In genomic region chr1:59142663-59143487, GRCh38 we compare ENCODE assay signal across 8 cellular contexts.
DNase-seq lines count a peak whose midpoint lies in the region; ATAC-seq and TF ChIP-seq lines count a peak whose summit lies in the region.

No MANE protein-coding gene starts in this region.

- H3K4me3 ChIP-seq in ACC112 (ENCODE audit: low read depth, low read length) (peak overlapping the region; percentile 17; the same call in 1 of the 2 replicates), HEK293 (ENCODE audit: low read depth, low read length) (no peak overlapping the region), ascending aorta (no peak overlapping the region), right lobe of liver (no peak overlapping the region)
- H3K4me3 ChIP-seq in effector memory CD4-positive, alpha-beta T cell (ENCODE audit: insufficient read depth, low read depth, low read length, poor library complexity, severe bottlenecking) = no peak overlapping the region

- H3K4me1 ChIP-seq in ACC112 (ENCODE audit: control insufficient read depth, insufficient read depth, low read length, unreplicated experiment) (peaks cover 56% of the 10 kb centered on the region), HEK293 (ENCODE audit: control insufficient read depth, insufficient read depth, low read length) (no peaks in the 10 kb centered on the region), ascending aorta (peaks cover 0 to 13% of the 10 kb centered on the region in 2 donors), right lobe of liver (peaks cover 0 to 8% (median 0%) of the 10 kb centered on the region in 4 donors)
- peaks cover 5% of the 10 kb centered on the region for H3K4me1 ChIP-seq in effector memory CD4-positive, alpha-beta T cell (ENCODE audit: control insufficient read depth, insufficient read depth, low read length, poor library complexity, severe bottlenecking)

- no peak for TF ChIP-seq CTCF in HEK293 (tag by site-specific recombination; IDR thresholded peaks at IDR 0.05)
- TF ChIP-seq CTCF in ascending aorta (IDR thresholded peaks at IDR 0.05) = no peak
- no peak for TF ChIP-seq CTCF in right lobe of liver (IDR thresholded peaks at IDR 0.05)

- ATAC-seq in right lobe of liver (peak; percentile 36 to 57 (median 44)), HG02870 (IDR thresholded peaks at IDR 0.05; ENCODE audit: unreplicated experiment) (no peak), HG03095 (IDR thresholded peaks at IDR 0.05; ENCODE audit: unreplicated experiment) (no peak)

- H3K27ac ChIP-seq in ACC112 (ENCODE audit: low read depth, low read length) (peak overlapping the region; percentile 98), HEK293 (ENCODE audit: extremely low read depth, low read depth, low read length) (no peak overlapping the region), ascending aorta (peak overlapping the region; percentile 15 to 46), right lobe of liver (peak overlapping the region in 1 of 3 donors; percentile 34)
- no peak overlapping the region for H3K27ac ChIP-seq in effector memory CD4-positive, alpha-beta T cell (ENCODE audit: insufficient read depth, low read length, poor library complexity, severe bottlenecking)

- no peaks in the 10 kb centered on the region for H3K9me3 ChIP-seq in HEK293 (ENCODE audit: control insufficient read depth, insufficient read depth, low read depth, low read length)
- H3K9me3 ChIP-seq in ascending aorta = no peaks in the 10 kb centered on the region
- no peaks in the 10 kb centered on the region for H3K9me3 ChIP-seq in right lobe of liver
- H3K9me3 ChIP-seq in effector memory CD4-positive, alpha-beta T cell (ENCODE audit: control insufficient read depth, low read length) = no peaks in the 10 kb centered on the region

- POLR2A ChIA-PET in HEK293 (lab: Yijun Ruan, JAX) = no interaction called here

- intact Hi-C loops in ascending aorta (cut with DNase I) (loop anchor here (5.0 kb wide), 1 partner anchor 81 kb away; no protein-coding TSS in a partner anchor), right lobe of liver (cut with DNase I) (no loop called here)

- WGBS in right lobe of liver (ENCODE audit: insufficient coverage, low coverage, low lambda C conversion rate, missing lambda C conversion rate) = 64% methylated on average over 8 of the region's 8 CpGs

- peaks cover 3% of the 10 kb centered on the region for H3K79me2 ChIP-seq in ACC112 (ENCODE audit: control insufficient read depth, insufficient read depth, low read length, unreplicated experiment)

- no peak for TF ChIP-seq POLR2A in right lobe of liver (IDR thresholded peaks at IDR 0.05)

- H3K27me3 ChIP-seq in ACC112 (ENCODE audit: insufficient read depth, low read length) (no peaks in the 10 kb centered on the region), ascending aorta (no peaks in the 10 kb centered on the region), right lobe of liver (no peaks in the 10 kb centered on the region)
- no peaks in the 10 kb centered on the region for H3K27me3 ChIP-seq in effector memory CD4-positive, alpha-beta T cell (replicated peaks; ENCODE audit: control insufficient read depth, insufficient read depth, low read length, poor library complexity, severe bottlenecking)

- DNase-seq in ascending aorta (ENCODE audit: low spot score in 2 of 2) = peak in 1 of 2 donors; percentile 72
- DNase-seq in right lobe of liver = no peak
- no peak for DNase-seq in DMS114 treated with DMSO at 0.1 percent for 48 hours (lab: John Stamatoyannopoulos, UW; ENCODE audit: unreplicated experiment)
- DNase-seq in effector memory CD4-positive, alpha-beta T cell = no peak

- CTCF ChIA-PET in HEK293 (lab: Yijun Ruan, JAX) = interaction anchor here (0.6 to 1.4 kb wide), 2 partner anchors 10 to 356 kb away, joined by 3 to 4 read pairs; no protein-coding TSS in a partner anchor

- no peaks in the 10 kb centered on the region for H3K36me3 ChIP-seq in ACC112 (ENCODE audit: insufficient read depth, low read length)
- no peaks in the 10 kb centered on the region for H3K36me3 ChIP-seq in HEK293 (ENCODE audit: control insufficient read depth in 2 of 2, insufficient read depth in 1 of 2, low read length in 2 of 2)
- no peaks in the 10 kb centered on the region for H3K36me3 ChIP-seq in ascending aorta
- H3K36me3 ChIP-seq in right lobe of liver = no peaks in the 10 kb centered on the region
- no peaks in the 10 kb centered on the region for H3K36me3 ChIP-seq in effector memory CD4-positive, alpha-beta T cell (ENCODE audit: control insufficient read depth, insufficient read depth, low read length)

- H2AFZ ChIP-seq in ACC112 (ENCODE audit: low read length, unreplicated experiment) = peak overlapping the region; percentile 43

TF ChIP-seq in HEK293, 187 proteins besides CTCF, POLR2A, EP300 and RAD21:
- TF ChIP-seq ZNF510 (tag by site-specific recombination; IDR thresholded peaks at IDR 0.05; ENCODE audit: insufficient replicate concordance) (no peak), ZFHX2 (tag by site-specific recombination; conservative IDR thresholded peaks at IDR 0.05) (peak; percentile 97), ZNF423 (tag by site-specific recombination; IDR thresholded peaks at IDR 0.05) (0 out of 2 replicates have a peak, but pooled peaks have one; percentile 7), REST (tag by site-specific recombination; IDR thresholded peaks at IDR 0.05) (no peak), EGR2 (tag by site-specific recombination; IDR thresholded peaks at IDR 0.05; ENCODE audit: low read depth) (peak; percentile 100), PRDM1 (tag by site-specific recombination; IDR thresholded peaks at IDR 0.05) (peak; percentile 36; the same call in 1 of the 2 replicates), ZNF133 (tag by site-specific recombination; IDR thresholded peaks at IDR 0.05) (no peak), ZNF132 (tag by site-specific recombination; IDR thresholded peaks at IDR 0.05; ENCODE audit: borderline replicate concordance) (no peak), GLIS1 (tag by site-specific recombination; IDR thresholded peaks at IDR 0.05) (peak; percentile 78), ZNF202 (tag by site-specific recombination; IDR thresholded peaks at IDR 0.05; ENCODE audit: borderline replicate concordance) (no peak), ZNF24 (tag by site-specific recombination; IDR thresholded peaks at IDR 0.05) (no peak), ZNF223 (tag by site-specific recombination; IDR thresholded peaks at IDR 0.05) (0 out of 2 replicates have a peak, but pooled peaks have one; percentile 13), ZNF341 (tag by site-specific recombination; IDR thresholded peaks at IDR 0.05; ENCODE audit: low read depth) (no peak), ZNF530 (tag by site-specific recombination; IDR thresholded peaks at IDR 0.05; ENCODE audit: low read depth) (no peak), ZNF658 (tag by site-specific recombination; IDR thresholded peaks at IDR 0.05) (no peak)

Comparison
In these comparisons a context has a peak if more than half of its experiments do, and no peak if none do; other contexts are left out.
1. H3K27ac ChIP-seq: peak in ACC112 (single experiment) and ascending aorta (2 of 2); none in HEK293 (single experiment) and effector memory CD4-positive, alpha-beta T cell (single experiment).
2. ATAC-seq: peak in right lobe of liver (4 of 4); none in HG02870 (single experiment) and HG03095 (single experiment).